ENCODE assay signal across 20 cellular contexts in the genomic region with DNA sequence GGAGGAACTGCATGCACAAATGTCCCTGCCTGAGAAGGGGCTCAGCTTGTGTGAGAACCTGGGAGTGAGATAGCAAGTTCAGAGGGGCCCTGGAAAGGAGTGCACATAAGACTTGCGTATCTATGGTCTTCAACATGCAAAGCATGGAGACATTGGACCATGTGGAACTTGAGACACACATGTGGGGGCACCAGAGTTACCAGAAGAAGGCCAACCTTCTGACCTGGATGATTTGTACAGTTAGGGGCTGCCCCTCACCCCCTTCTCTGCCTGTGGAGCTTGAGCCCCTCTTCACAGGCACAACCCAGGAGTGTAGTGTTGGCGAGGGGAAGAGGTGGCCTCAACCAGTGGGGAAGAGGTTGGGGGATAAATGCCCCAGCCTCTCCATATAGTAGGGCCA.
"Had no signal": no experiment of that assay in that cellular context is flagged by ENCODE, and none has a peak within 500 bp of the region (broad histone marks: within the 10 kb centered on the region; RNA-seq: fewer than 3 reads in every experiment).

No MANE protein-coding gene starts in this region.

- H3K27ac ChIP-seq: HL-60, SJSA1, SK-N-MC had no signal

- H3K4me1 ChIP-seq: SJSA1 had no signal

- DNase-seq: Karpas-422, KG1, MG63, NCI-H1092, NCI-H1105 treated with DMSO at 0.1 percent for 48 hours, NCI-H1417 treated with DMSO at 0.1 percent for 48 hours, NCI-H146, NCI-H1930, NCI-H2081, NCI-H2107, NCI-H2227 treated with DMSO at 0.1 percent for 48 hours, NCI-H774, Right ventricle myocardium superior, RPMI8226, SIG-M5 had no signal

- H3K36me3 ChIP-seq: MG63, SJSA1 had no signal

- H3K9me3 ChIP-seq: MG63 had no signal

- H3K27me3 ChIP-seq: MG63, SJSA1 had no signal

- FAIRE-seq: HTR-8/SVneo, RCC 7860 had no signal

- H3K4me3 ChIP-seq: MG63, SJSA1, SK-N-MC had no signal
